In the genomic region with DNA sequence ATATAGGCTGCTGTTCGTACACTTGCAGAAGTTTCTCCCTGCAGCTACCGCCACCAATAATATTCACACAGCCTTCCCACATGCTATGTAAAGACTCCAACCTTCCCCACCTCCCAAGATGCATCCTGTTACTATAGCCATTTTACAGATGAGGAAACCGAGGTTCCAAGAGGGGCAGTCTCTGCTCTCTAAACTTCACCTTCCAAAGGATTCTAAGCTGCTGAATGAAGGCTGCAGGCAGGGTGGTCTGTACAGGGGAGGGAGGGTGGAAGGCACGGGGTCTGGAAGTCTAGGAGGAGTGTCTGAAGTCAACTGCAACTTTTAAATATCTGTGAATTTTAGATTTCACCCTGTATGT, we compare ENCODE assay signal across 26 cellular contexts. TPM values are rescaled to one million over a fixed set of nuclear protein-coding genes. Genes with fewer than 3 reads are reported as not detected.
DNase-seq lines count a peak whose midpoint lies in the region; ATAC-seq, FAIRE-seq and TF ChIP-seq lines count a peak whose summit lies in the region.
"Had no signal": no experiment of that assay in that cellular context is flagged by ENCODE, and none has a peak within 500 bp of the region (broad histone marks: within the 10 kb centered on the region; RNA-seq: fewer than 3 reads in every experiment).

No MANE protein-coding gene starts in this region.

- intact Hi-C loops in MCF 10A (cut with micrococcal nuclease): no loop called here
- intact Hi-C loops in mammary epithelial cell (cut with micrococcal nuclease): no loop called here
- intact Hi-C loops in dorsolateral prefrontal cortex (cut with DNase I): no loop called here
- intact Hi-C loops in psoas muscle (cut with DNase I): loop anchor here in 1 of 2 donors (5.0 kb wide), 1 partner anchor 63 kb away; no protein-coding TSS in a partner anchor
- intact Hi-C loops in uterus (cut with DNase I; ENCODE audit: low total_unique reads): no loop called here

- no peaks in the 10 kb centered on the region for H4K20me1 ChIP-seq in mammary epithelial cell (ENCODE audit: insufficient read depth, low read length)

- POLR2A ChIA-PET in MCF 10A (lab: Yijun Ruan, JAX): interaction anchor here (0.6 to 2.4 kb wide), 9 partner anchors 14 to 1330 kb away, joined by 3 to 13 read pairs (median 4); no protein-coding TSS in a partner anchor

- H3K4me1 ChIP-seq in mammary epithelial cell (ENCODE audit: insufficient read depth, low read length) (peaks cover 39% of the 10 kb centered on the region), psoas muscle (peaks cover 39% of the 10 kb centered on the region), uterus (peaks cover 0 to 16% of the 10 kb centered on the region in 2 donors)

- no TSS peak for BruUV-seq in MCF 10A (replicated peaks; lab: Mats Ljungman, UMichigan)
- no TSS peak for BruUV-seq in mammary epithelial cell (replicated peaks; lab: Mats Ljungman, UMichigan)

- H3K27ac ChIP-seq in mammary epithelial cell (ENCODE audit: insufficient read depth, low read depth, low read length) (no peak overlapping the region), dorsolateral prefrontal cortex (peak overlapping the region in 51 of 59 donors; percentile 3 to 99 (median 91)), psoas muscle (peak overlapping the region; percentile 97), uterus (peak overlapping the region; percentile 97 to 99)

- peak overlapping the region; percentile 44 for H3K27ac Mint-ChIP-seq in MCF 10A (ENCODE audit: low read depth, unreplicated experiment)

- no peak for TF ChIP-seq CTCF in MCF 10A (IDR thresholded peaks at IDR 0.05; ENCODE audit: unreplicated experiment)
- no peak for TF ChIP-seq CTCF in mammary epithelial cell (conservative IDR thresholded peaks at IDR 0.05 in 1 of 2, IDR thresholded peaks at IDR 0.05 in 1 of 2; ENCODE audit: extremely low read depth in 1 of 2, insufficient read depth in 1 of 2, low read depth in 1 of 2, low read length in 2 of 2)
- TF ChIP-seq CTCF in dorsolateral prefrontal cortex (IDR thresholded peaks at IDR 0.05 in 54 of 56, conservative IDR thresholded peaks at IDR 0.05 in 2 of 56; ENCODE audit: low read depth in 1 of 56, partially characterized antibody in 56 of 56): no peak
- no peak for TF ChIP-seq CTCF in psoas muscle (IDR thresholded peaks at IDR 0.05)
- TF ChIP-seq CTCF in uterus (IDR thresholded peaks at IDR 0.05): no peak

- no peaks in the 10 kb centered on the region for H3K9me3 Mint-ChIP-seq in MCF 10A (ENCODE audit: unreplicated experiment)
- H3K9me3 Mint-ChIP-seq: activated CD8-positive, alpha-beta T cell treated with anti-CD3 and anti-CD28 coated beads for 36 hours had no signal

- H3K4me2 ChIP-seq in mammary epithelial cell (ENCODE audit: insufficient read depth, low read depth, low read length): no peak overlapping the region

- no peak for ATAC-seq in psoas muscle
- ATAC-seq: activated CD4-positive, CD25-positive, alpha-beta regulatory T cell treated with anti-CD3 and anti-CD28 coated beads, Interleukin-2, amount 50 U/mL, for 24 hours; activated CD8-positive, alpha-beta T cell treated with anti-CD3 and anti-CD28 coated beads for 36 hours; lower lobe of right lung; stimulated activated naive CD8-positive, alpha-beta T cell treated with anti-CD3 and anti-CD28 coated beads, Interleukin-15, Interleukin-2, amounts not matched to agents 100 U/mL and 50 U/mL, for 24 hours had no signal

- dilution Hi-C loops in mammary epithelial cell (cut with HindIII; ENCODE audit: low sequenced_read_pairs): no loop called here

- in situ Hi-C loops in mammary epithelial cell (cut with MboI; ENCODE audit: low sequenced_read_pairs in 2 of 2): no loop called here

- H2AFZ ChIP-seq in mammary epithelial cell (ENCODE audit: low read depth, low read length): no peak overlapping the region

- WGBS in mammary epithelial cell (ENCODE audit: low coverage, missing lambda C conversion rate): 78% methylated on average over 4 of the region's 4 CpGs
- 64 to 79% (median 78%) methylated on average over 4 of the region's 4 CpGs for WGBS in psoas muscle, 3 donors

- no peaks in the 10 kb centered on the region for H3K36me3 ChIP-seq in mammary epithelial cell (ENCODE audit: insufficient read depth, low read length)
- no peaks in the 10 kb centered on the region for H3K36me3 ChIP-seq in psoas muscle (ENCODE audit: insufficient read depth in 1 of 2, low read depth in 1 of 2)
- H3K36me3 ChIP-seq in uterus: no peaks in the 10 kb centered on the region
- H3K36me3 ChIP-seq: lower lobe of right lung had no signal

- DNase-seq in MCF 10A (ENCODE audit: unreplicated experiment): no peak
- DNase-seq in mammary epithelial cell: no peak
- no peak for DNase-seq in dorsolateral prefrontal cortex
- DNase-seq in psoas muscle: no peak
- DNase-seq in uterus: no peak
- DNase-seq in GM12891 (ENCODE audit: insufficient read length, low spot score): no peak
- no peak for DNase-seq in DMS53 treated with DMSO at 0.1 percent for 48 hours (lab: John Stamatoyannopoulos, UW; ENCODE audit: unreplicated experiment)
- no peak for DNase-seq in GF-D8 (lab: John Stamatoyannopoulos, UW)
- DNase-seq: 8988T; activated CD8-positive, alpha-beta T cell treated with anti-CD3 and anti-CD28 coated beads for 36 hours; AML-193; dermis blood vessel endothelial cell; DMS53; hippocampal formation; Kasumi-1; lower lobe of right lung; NCI-H1048; NCI-H1930; NCI-H226; NCI-H82; SHP77 treated with DMSO at 0.1 percent for 48 hours; stimulated activated CD4-positive, alpha-beta T cell treated with anti-CD3 and anti-CD28 coated beads, Interleukin-4, amount 100 ng/mL, for 4 hours; stimulated activated naive CD8-positive, alpha-beta T cell treated with anti-CD3 and anti-CD28 coated beads, Interleukin-15, Interleukin-2, amounts not matched to agents 100 U/mL and 50 U/mL, for 24 hours had no signal

- no peak for FAIRE-seq in GM12891 (lab: Jason Lieb, UNC)
- FAIRE-seq: HTR-8/SVneo, islet of Langerhans had no signal

- no peak overlapping the region for H3K4me3 Mint-ChIP-seq in MCF 10A (ENCODE audit: unreplicated experiment)

- peaks cover 50% of the 10 kb centered on the region for H3K79me2 ChIP-seq in mammary epithelial cell (ENCODE audit: insufficient read depth, low read length)

- peaks cover 49% of the 10 kb centered on the region for H3K4me1 Mint-ChIP-seq in MCF 10A (ENCODE audit: insufficient read depth, unreplicated experiment)

- H3K9me3 ChIP-seq in mammary epithelial cell (replicated peaks; ENCODE audit: insufficient read depth, low read length): no peaks in the 10 kb centered on the region
- H3K9me3 ChIP-seq in psoas muscle: no peaks in the 10 kb centered on the region
- no peaks in the 10 kb centered on the region for H3K9me3 ChIP-seq in uterus
- H3K9me3 ChIP-seq: lower lobe of right lung had no signal

- H3K9ac ChIP-seq in mammary epithelial cell (ENCODE audit: insufficient read depth, low read length): no peak overlapping the region

- peaks cover 4% of the 10 kb centered on the region for H3K36me3 Mint-ChIP-seq in MCF 10A (ENCODE audit: insufficient read depth, unreplicated experiment)

- TF ChIP-seq POLR2A in uterus (IDR thresholded peaks at IDR 0.05): no peak
- TF ChIP-seq POLR2A in GM12891 (IDR thresholded peaks at IDR 0.05; ENCODE audit: low read depth, low read length): no peak

- H3K4me3 ChIP-seq in mammary epithelial cell (replicated peaks in 1 of 3; ENCODE audit: insufficient read depth in 1 of 3, low read depth in 2 of 3, low read length in 3 of 3) (no peak overlapping the region), dorsolateral prefrontal cortex (no peak overlapping the region), psoas muscle (no peak overlapping the region), uterus (no peak overlapping the region)

- H3K27me3 Mint-ChIP-seq in MCF 10A (ENCODE audit: insufficient read depth, unreplicated experiment): no peaks in the 10 kb centered on the region
- H3K27me3 Mint-ChIP-seq: activated CD8-positive, alpha-beta T cell treated with anti-CD3 and anti-CD28 coated beads for 36 hours had no signal

- CTCF ChIA-PET in MCF 10A (lab: Yijun Ruan, JAX): interaction anchor here (1.0 to 1.3 kb wide), 3 partner anchors 16 to 65 kb away, joined by 4 to 5 read pairs (median 4); no protein-coding TSS in a partner anchor
- CTCF ChIA-PET in mammary epithelial cell (lab: Charles Lee; ENCODE audit: low non-redundant PET): no interaction called here

- H3K27me3 ChIP-seq in mammary epithelial cell (ENCODE audit: insufficient read depth, low read length) (no peaks in the 10 kb centered on the region), dorsolateral prefrontal cortex (no peaks in the 10 kb centered on the region), psoas muscle (ENCODE audit: insufficient read depth in 3 of 3, low read length in 2 of 3) (no peaks in the 10 kb centered on the region), uterus (no peaks in the 10 kb centered on the region)

TF ChIP-seq in GM12891, 5 proteins besides CTCF, POLR2A, EP300 and RAD21:
- TF ChIP-seq SPI1 (IDR thresholded peaks at IDR 0.05; ENCODE audit: low read depth, low read length): no peak
- no peak for TF ChIP-seq TAF1 (IDR thresholded peaks at IDR 0.05; ENCODE audit: low read depth, low read length)
- TF ChIP-seq POLR2AphosphoS5 (IDR thresholded peaks at IDR 0.05; ENCODE audit: low read depth, low read length): no peak

RNA-seq across cellular contexts. Expression of a gene that starts 1.9 kb away (rescaled TPM):
- total RNA-seq in MCF 10A (2022) (83.4 and 85.5 TPM in 2 replicates), mammary epithelial cell (10 to 100 TPM; 43.7 to 77.5 TPM), dorsolateral prefrontal cortex (100 to 1,000 TPM in 118 of 120 experiments, 10 to 100 TPM in 2; 98.0 to 269 (median 135) TPM), psoas muscle (100 to 1,000 TPM; 209 to 439 (median 325) TPM), uterus (100 to 1,000 TPM in 2 of 4 donors, 10 to 100 TPM in 2; 18.5 to 361 (median 82.9) TPM)
- polyA plus RNA-seq in mammary epithelial cell (8.9 TPM), psoas muscle (100 to 1,000 TPM in 2 of 3 donors, 10 to 100 TPM in 1; 100.0 to 270 (median 165) TPM)
- polyA minus RNA-seq in mammary epithelial cell: 43.2 TPM
- polyA plus RNA-seq in GM12891 (2012; ENCODE audit: low read depth, missing spikeins): 7.2 TPM
